11 cellular contexts compared by ENCODE assay signal in genomic region chr1:88730995-88731394, GRCh38. TPM values are rescaled to one million over a fixed set of nuclear protein-coding genes. Genes with fewer than 3 reads are reported as not detected.
A peak's percentile ranks its signal among the peaks of the same experiment; 100 is the strongest.
DNase-seq lines count a peak whose midpoint lies in the region; ATAC-seq and TF ChIP-seq lines count a peak whose summit lies in the region.
"Had no signal": no experiment of that assay in that cellular context is flagged by ENCODE, and none has a peak within 500 bp of the region (broad histone marks: within the 10 kb centered on the region; RNA-seq: fewer than 3 reads in every experiment).

No MANE protein-coding gene starts in this region.

- ATAC-seq in left lung (peak; percentile 10), HG03025 (IDR thresholded peaks at IDR 0.05; ENCODE audit: low FRiP score, unreplicated experiment) (no peak), GM19351 (IDR thresholded peaks at IDR 0.05; ENCODE audit: unreplicated experiment) (no peak)
- ATAC-seq: activated T-cell treated with anti-CD3 and anti-CD28 coated beads, Interleukin-2, amount 50 U/mL, for 72 hours had no signal

- H3K4me3 ChIP-seq in adrenal gland (no peak overlapping the region), left lung (no peak overlapping the region), stomach smooth muscle (ENCODE audit: low read length in 2 of 2) (no peak overlapping the region)

- no peak overlapping the region for H3K9ac ChIP-seq in stomach smooth muscle (ENCODE audit: low read length in 2 of 2)

- H3K27ac ChIP-seq in adrenal gland (peak overlapping the region in 3 of 5 donors; percentile 23 to 61 (median 61)), left lung (peak overlapping the region; percentile 43 to 59), stomach smooth muscle (ENCODE audit: low read length) (peak overlapping the region; percentile 3)
- H3K27ac ChIP-seq: RWPE1 had no signal

- H3K27ac Mint-ChIP-seq in HFFc6 = peak overlapping the region; percentile 70

- H3K4me3 Mint-ChIP-seq in HFFc6 = peak overlapping the region; percentile 88
- H3K4me3 Mint-ChIP-seq: activated T-cell treated with anti-CD3 and anti-CD28 coated beads, Interleukin-2, amount 50 U/mL, for 72 hours had no signal

- H3K36me3 ChIP-seq in adrenal gland (replicated peaks in 1 of 2) (no peaks in the 10 kb centered on the region), left lung (no peaks in the 10 kb centered on the region), stomach smooth muscle (ENCODE audit: control insufficient read depth in 2 of 2, insufficient read depth in 2 of 2, low read length in 2 of 2) (no peaks in the 10 kb centered on the region)

- H3K27me3 Mint-ChIP-seq in HFFc6 (ENCODE audit: insufficient read depth) = no peaks in the 10 kb centered on the region; the same call in none of the 2 replicates

- H3K27me3 ChIP-seq in adrenal gland = no peaks in the 10 kb centered on the region
- H3K27me3 ChIP-seq in left lung = no peaks in the 10 kb centered on the region
- no peaks in the 10 kb centered on the region for H3K27me3 ChIP-seq in stomach smooth muscle (ENCODE audit: control insufficient read depth in 1 of 2, insufficient read depth in 2 of 2, low read length in 2 of 2)

- intact Hi-C loops in adrenal gland (cut with DNase I) (no loop called here), left lung (cut with DNase I) (no loop called here)

- WGBS in adrenal gland, 4 donors = 78 to 84% (median 80%) methylated on average over 2 of the region's 2 CpGs

- H3K9me3 Mint-ChIP-seq in HFFc6 = no peaks in the 10 kb centered on the region

- H3K36me3 Mint-ChIP-seq in HFFc6 (ENCODE audit: low read depth) = no peaks in the 10 kb centered on the region; the same call in 1 of the 2 replicates

- H3K9me3 ChIP-seq in adrenal gland (replicated peaks in 1 of 3) = peaks cover 0 to 4% (median 0%) of the 10 kb centered on the region in 3 donors
- H3K9me3 ChIP-seq in left lung = peaks cover 0 to 15% of the 10 kb centered on the region in 2 donors
- H3K9me3 ChIP-seq in stomach smooth muscle (ENCODE audit: control insufficient read depth in 2 of 2, low read length in 2 of 2) = peaks cover 0 to 4% of the 10 kb centered on the region in 2 donors

- H3K4me1 Mint-ChIP-seq in HFFc6 (ENCODE audit: low read depth) = peaks cover 45% of the 10 kb centered on the region

- H3K4me1 ChIP-seq in adrenal gland (replicated peaks in 1 of 2) = peaks cover 18 to 38% of the 10 kb centered on the region in 2 donors
- peaks cover 8 to 32% of the 10 kb centered on the region in 2 donors for H3K4me1 ChIP-seq in left lung
- H3K4me1 ChIP-seq in stomach smooth muscle (ENCODE audit: control insufficient read depth, insufficient read depth, low read length) = peaks cover 6% of the 10 kb centered on the region

- DNase-seq in HFFc6 (no peak), adrenal gland (no peak), left lung (no peak), RPMI8226 (no peak), NCI-H187 treated with DMSO at 0.1 percent for 48 hours (lab: John Stamatoyannopoulos, UW) (no peak)
- DNase-seq: activated T-cell treated with anti-CD3 and anti-CD28 coated beads, Interleukin-2, amount 50 U/mL, for 72 hours; DND-41 had no signal

- TF ChIP-seq CTCF in HFFc6 (IDR thresholded peaks at IDR 0.05) = no peak
- TF ChIP-seq CTCF in adrenal gland (IDR thresholded peaks at IDR 0.05) = no peak
- no peak for TF ChIP-seq CTCF in left lung (IDR thresholded peaks at IDR 0.05)

- TF ChIP-seq POLR2A in adrenal gland (IDR thresholded peaks at IDR 0.05) = no peak

RNA-seq across cellular contexts. Expression of gene PKN2, which starts 46.9 kb away (rescaled TPM):
- 10 to 100 TPM; 32.4 to 43.6 (median 35.7) TPM for total RNA-seq in HFFc6 (2021; fragmentation: NEBNext Ultra II Directional; extraction: Animal tissue kit (Norgen Biotek cat#: 25700))
- total RNA-seq in adrenal gland (10 to 100 TPM; 20.4 to 49.4 (median 42.7) TPM), left lung (10 to 100 TPM; 41.7 to 50.3 TPM)
- polyA plus RNA-seq in adrenal gland = 10 to 100 TPM; 10.9 to 28.8 (median 13.2) TPM

Comparison
In these comparisons a context has a peak if more than half of its experiments do, and no peak if none do; other contexts are left out.
1. H3K27ac ChIP-seq: peak in every context shown above with its lines; median percentile 61 in adrenal gland; 51 in left lung; 3 in stomach smooth muscle.